In genomic region chr7:28818996-28819395, GRCh38 we compare ENCODE assay signal across 17 cellular contexts.
DNase-seq lines count a peak whose midpoint lies in the region.
"Had no signal": no experiment of that assay in that cellular context is flagged by ENCODE, and none has a peak within 500 bp of the region (broad histone marks: within the 10 kb centered on the region; RNA-seq: fewer than 3 reads in every experiment).

No MANE protein-coding gene starts in this region.

- H3K9me3 Mint-ChIP-seq in activated naive CD4-positive, alpha-beta T cell treated with anti-CD3 and anti-CD28 coated beads, Interleukin-2, amount 10 ng/mL, durations not matched to agents 7 days and 5 days: no peaks in the 10 kb centered on the region
- H3K9me3 Mint-ChIP-seq: H9 had no signal

- no peak overlapping the region for H3K27ac Mint-ChIP-seq in activated naive CD4-positive, alpha-beta T cell treated with anti-CD3 and anti-CD28 coated beads, Interleukin-2, amount 10 ng/mL, durations not matched to agents 7 days and 5 days

- CTCF ChIA-PET in activated naive CD4-positive, alpha-beta T cell treated with anti-CD3 and anti-CD28 coated beads, Interleukin-2, amount 10 ng/mL, durations not matched to agents 7 days and 5 days (lab: Charles Lee): no interaction called here

- no peaks in the 10 kb centered on the region for H3K4me1 Mint-ChIP-seq in activated naive CD4-positive, alpha-beta T cell treated with anti-CD3 and anti-CD28 coated beads, Interleukin-2, amount 10 ng/mL, durations not matched to agents 7 days and 5 days

- no peaks in the 10 kb centered on the region for H3K36me3 Mint-ChIP-seq in activated naive CD4-positive, alpha-beta T cell treated with anti-CD3 and anti-CD28 coated beads, Interleukin-2, amount 10 ng/mL, durations not matched to agents 7 days and 5 days

- no peak overlapping the region for H3K4me3 Mint-ChIP-seq in activated naive CD4-positive, alpha-beta T cell treated with anti-CD3 and anti-CD28 coated beads, Interleukin-2, amount 10 ng/mL, durations not matched to agents 7 days and 5 days
- H3K4me3 Mint-ChIP-seq: H9 had no signal

- H3K27ac ChIP-seq in epithelial cell of prostate: no peak overlapping the region
- H3K27ac ChIP-seq: 22Rv1; BLaER1 treated with 17β-estradiol and CSF1 and Interleukin-3, amounts not matched to agents 10 nM and 100 nM; SJCRH30 had no signal

- DNase-seq in DMS53 (lab: John Stamatoyannopoulos, UW) (peak; percentile 15), DMS53 treated with DMSO at 0.1 percent for 48 hours (lab: John Stamatoyannopoulos, UW; ENCODE audit: unreplicated experiment) (no peak), NOMO-1 treated with dmso at 0.1 percent for 144 hours (lab: John Stamatoyannopoulos, UW; ENCODE audit: unreplicated experiment) (peak; percentile 54), epithelial cell of prostate (ENCODE audit: low read depth, low spot score) (peak; percentile 68), cortex of kidney (lab: John Stamatoyannopoulos, UW) (no peak), T-helper 2 cell (no peak)
- DNase-seq in activated effector memory CD4-positive, alpha-beta T cell treated with anti-CD3 and anti-CD28 coated beads, Interleukin-2, amount 50 U/mL, for 16 hours: no peak
- no peak for DNase-seq in activated naive CD4-positive, alpha-beta T cell treated with anti-CD3 and anti-CD28 coated beads, Interleukin-2, amount 10 ng/mL, durations not matched to agents 7 days and 5 days
- DNase-seq: DMS 273 treated with DMSO at 0.1 percent for 48 hours, EL, H9, NCI-H1105, NCI-H1694 treated with DMSO at 0.1 percent for 48 hours, NCI-H69, SJCRH30 had no signal

- H3K27me3 Mint-ChIP-seq in activated naive CD4-positive, alpha-beta T cell treated with anti-CD3 and anti-CD28 coated beads, Interleukin-2, amount 10 ng/mL, durations not matched to agents 7 days and 5 days: peaks cover 5% of the 10 kb centered on the region

Comparison
In these comparisons a context has a peak if more than half of its experiments do, and no peak if none do; other contexts are left out.
1. DNase-seq: peak in DMS53 (single experiment), NOMO-1 treated with dmso at 0.1 percent for 144 hours (single experiment) and epithelial cell of prostate (single experiment); none in DMS53 treated with DMSO at 0.1 percent for 48 hours (single experiment), cortex of kidney (single experiment), activated effector memory CD4-positive, alpha-beta T cell treated with anti-CD3 and anti-CD28 coated beads, Interleukin-2, amount 50 U/mL, for 16 hours (single experiment), T-helper 2 cell (0 of 5) and activated naive CD4-positive, alpha-beta T cell treated with anti-CD3 and anti-CD28 coated beads, Interleukin-2, amount 10 ng/mL, durations not matched to agents 7 days and 5 days (single experiment).